ENCODE assay signal across 18 cellular contexts in the genomic region with DNA sequence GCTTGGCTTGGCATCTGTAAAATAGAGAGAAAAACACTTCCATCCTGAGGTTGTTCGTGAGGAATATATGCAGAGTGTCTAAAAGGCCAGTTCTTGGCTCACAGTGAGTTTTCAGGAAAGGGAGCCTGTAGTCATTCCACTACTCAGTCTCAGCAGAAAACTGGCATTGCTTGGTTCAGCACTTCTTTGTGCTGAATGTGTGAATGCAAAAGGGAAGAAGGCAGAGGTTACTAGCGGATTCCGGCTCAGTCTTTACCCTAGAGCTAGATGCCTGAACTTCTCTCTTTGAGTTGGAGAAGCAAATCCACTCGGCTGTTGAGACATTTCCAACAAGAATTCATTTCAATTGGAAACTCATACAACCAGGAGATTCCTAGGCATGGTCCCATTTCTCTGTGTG. TPM values are rescaled to one million over a fixed set of nuclear protein-coding genes. Genes with fewer than 3 reads are reported as not detected.
DNase-seq lines count a peak whose midpoint lies in the region; ATAC-seq, FAIRE-seq and TF ChIP-seq lines count a peak whose summit lies in the region.
"Had no signal": no experiment of that assay in that cellular context is flagged by ENCODE, and none has a peak within 500 bp of the region (broad histone marks: within the 10 kb centered on the region; RNA-seq: fewer than 3 reads in every experiment).

No MANE protein-coding gene starts in this region.

- no peaks in the 10 kb centered on the region for H3K36me3 ChIP-seq in right lobe of liver
- H3K36me3 ChIP-seq in HepG2 (replicated peaks in 1 of 2; ENCODE audit: control insufficient read depth in 1 of 2, insufficient read depth in 2 of 2, low read length in 2 of 2), result no peaks in the 10 kb centered on the region
- H3K36me3 ChIP-seq in kidney (ENCODE audit: control insufficient read depth in 1 of 2, insufficient read depth in 2 of 2, low read length in 2 of 2), result no peaks in the 10 kb centered on the region

- H3K4me3 Mint-ChIP-seq in T-cell, result no peak overlapping the region
- H3K4me3 Mint-ChIP-seq: CD4-positive, CD25-positive, alpha-beta regulatory T cell had no signal

- FAIRE-seq in HepG2 (lab: Jason Lieb, UNC) (no peak), kidney (lab: Jason Lieb, UNC) (no peak)
- FAIRE-seq: GM12878, GM18507 had no signal

- H3K36me3 Mint-ChIP-seq in T-cell, result no peaks in the 10 kb centered on the region
- H3K36me3 Mint-ChIP-seq: CD4-positive, CD25-positive, alpha-beta regulatory T cell had no signal

- no peak overlapping the region for H2AFZ ChIP-seq in HepG2 (ENCODE audit: low read length)

- no peaks in the 10 kb centered on the region for H3K79me2 ChIP-seq in HepG2 (ENCODE audit: insufficient read depth, low read length)

- in situ Hi-C loops in HepG2 (cut with HindIII; ENCODE audit: extremely low pct_ligation_motif_present, low pct_unique_long_range_greater_than_20kb), result loop anchor here (25.0 kb wide), 1 partner anchor 247 kb away; no protein-coding TSS in a partner anchor

- TF ChIP-seq POLR2A in right lobe of liver (IDR thresholded peaks at IDR 0.05), result no peak
- TF ChIP-seq POLR2A in HepG2 (IDR thresholded peaks at IDR 0.05; ENCODE audit: insufficient read depth in 1 of 2, low read depth in 2 of 2, low read length in 2 of 2), result no peak

- ATAC-seq in right lobe of liver (peak; percentile 12 to 52 (median 38)), HepG2 (no peak), T-cell (replicated peaks in 1 of 4) (no peak), GM21526 (IDR thresholded peaks at IDR 0.05; ENCODE audit: low FRiP score, unreplicated experiment) (no peak)
- ATAC-seq: Panc1 had no signal

- CTCF ChIA-PET in HepG2 (lab: Yijun Ruan, JAX; ENCODE audit: low intra/inter-chr PET ratio, low total read pairs) (no interaction called here), T-cell (lab: Charles Lee) (interaction anchor here in 1 of 2 donors (0.7 to 2.0 kb wide), 3 partner anchors 85 to 250 kb away, joined by 4 to 9 read pairs (median 6); no protein-coding TSS in a partner anchor)

- no peak overlapping the region for H3K27ac ChIP-seq in right lobe of liver
- H3K27ac ChIP-seq in HepG2 (ENCODE audit: extremely low read length, insufficient read depth, low read length), result no peak overlapping the region
- H3K27ac ChIP-seq in kidney (ENCODE audit: low read depth in 2 of 2, low read length in 2 of 2), result peak overlapping the region; percentile 20 to 45

- peaks cover 0 to 9% (median 0%) of the 10 kb centered on the region in 3 donors for H3K9me3 Mint-ChIP-seq in T-cell

- TF ChIP-seq EP300 in HepG2 (IDR thresholded peaks at IDR 0.05; ENCODE audit: low read depth in 2 of 2, low read length in 2 of 2) (no peak), HepG2 (CRISPR knock-in tag; IDR thresholded peaks at IDR 0.05; ENCODE audit: borderline replicate concordance) (no peak)

- peaks cover 0 to 3% of the 10 kb centered on the region in 2 donors for H3K27me3 Mint-ChIP-seq in T-cell

- H3K27ac Mint-ChIP-seq in T-cell, result no peak overlapping the region
- H3K27ac Mint-ChIP-seq: CD4-positive, CD25-positive, alpha-beta regulatory T cell had no signal

- no peaks in the 10 kb centered on the region for H4K20me1 ChIP-seq in HepG2 (ENCODE audit: insufficient read depth, low read length)

- H3K9me3 ChIP-seq in right lobe of liver, result no peaks in the 10 kb centered on the region
- H3K9me3 ChIP-seq in HepG2 (ENCODE audit: low read length), result peaks cover 11% of the 10 kb centered on the region
- peaks cover 2 to 6% of the 10 kb centered on the region in 2 donors for H3K9me3 ChIP-seq in kidney (ENCODE audit: control insufficient read depth in 1 of 2, low read length in 2 of 2)

- H3K9ac ChIP-seq in HepG2 (ENCODE audit: insufficient read depth, low read depth, low read length) (no peak overlapping the region), kidney (ENCODE audit: low read length in 2 of 2) (no peak overlapping the region)

- no peak overlapping the region for H3K4me2 ChIP-seq in HepG2 (ENCODE audit: low read depth, low read length)

- 43% methylated on average over 4 of the region's 4 CpGs for WGBS in right lobe of liver (ENCODE audit: insufficient coverage, low coverage, low lambda C conversion rate, missing lambda C conversion rate)
- WGBS in HepG2 (ENCODE audit: low lambda C conversion rate), result 19% methylated on average over 4 of the region's 4 CpGs

- no TSS peak for BruUV-seq in HepG2 (replicated peaks; lab: Mats Ljungman, UMichigan)

- H3K4me3 ChIP-seq in right lobe of liver (no peak overlapping the region), HepG2 (replicated peaks in 1 of 3; ENCODE audit: insufficient read depth in 1 of 3, low read depth in 2 of 3, low read length in 3 of 3) (no peak overlapping the region), kidney (ENCODE audit: low read length in 2 of 2) (no peak overlapping the region)
- H3K4me3 ChIP-seq: GM12878 had no signal

- H3K4me1 ChIP-seq in right lobe of liver (peaks cover 0 to 8% (median 0%) of the 10 kb centered on the region in 4 donors), HepG2 (ENCODE audit: insufficient read depth, low read length) (no peaks in the 10 kb centered on the region), kidney (ENCODE audit: control insufficient read depth in 1 of 2, insufficient read depth in 1 of 2, low read depth in 1 of 2, low read length in 2 of 2) (peaks cover 9 to 13% of the 10 kb centered on the region in 2 donors)

- no peak for DNase-seq in right lobe of liver
- DNase-seq in HepG2 (ENCODE audit: low spot score), result no peak
- no peak for DNase-seq in kidney
- DNase-seq in pons (ENCODE audit: low spot score), result peak; percentile 59
- DNase-seq in T-cell, result no peak
- DNase-seq in activated CD8-positive, alpha-beta memory T cell treated with anti-CD3 and anti-CD28 coated beads, Interleukin-2, amount 50 U/mL, for 48 hours, result no peak
- no peak for DNase-seq in D341Med (ENCODE audit: low spot score)
- DNase-seq: CD4-positive, CD25-positive, alpha-beta regulatory T cell; DMS79; H7; MM.1S; NCI-H1105 treated with DMSO at 0.1 percent for 48 hours; NCI-H187 treated with DMSO at 0.1 percent for 48 hours; NCI-H446 had no signal

- H3K27me3 ChIP-seq in right lobe of liver (no peaks in the 10 kb centered on the region), HepG2 (ENCODE audit: control insufficient read depth in 1 of 2, insufficient read depth in 2 of 2, low read length in 2 of 2) (no peaks in the 10 kb centered on the region; a peak in 1 of 5 replicates)

- POLR2A ChIA-PET in HepG2 (lab: Yijun Ruan, JAX), result no interaction called here
- POLR2A ChIA-PET in T-cell (lab: Charles Lee), result no interaction called here

- H3K4me1 Mint-ChIP-seq in T-cell, result peaks cover 4 to 10% (median 5%) of the 10 kb centered on the region in 3 donors

- intact Hi-C loops in right lobe of liver (cut with DNase I) (loop anchor here in 1 of 2 donors (10.0 kb wide), 1 partner anchor 94 kb away; no protein-coding TSS in a partner anchor), HepG2 (cut with micrococcal nuclease; ENCODE audit: unreplicated experiment) (no loop called here), kidney (cut with DNase I) (no loop called here)

- TF ChIP-seq CTCF in right lobe of liver (IDR thresholded peaks at IDR 0.05) (no peak), HepG2 (CRISPR knock-in tag; IDR thresholded peaks at IDR 0.05) (no peak), kidney (IDR thresholded peaks at IDR 0.05; ENCODE audit: borderline replicate concordance, extremely low read depth, insufficient read depth) (no peak)

- TF ChIP-seq RAD21 in HepG2 (CRISPR knock-in tag; IDR thresholded peaks at IDR 0.05), result no peak

TF ChIP-seq in HepG2, 621 proteins besides CTCF, POLR2A, EP300 and RAD21 (continues in another document):
- TF ChIP-seq PATZ1 (CRISPR knock-in tag; IDR thresholded peaks at IDR 0.05) (no peak), POGZ (CRISPR knock-in tag; IDR thresholded peaks at IDR 0.05) (no peak)

RNA-seq across cellular contexts. Expression of gene FRMD4B, which starts 23.1 kb away (rescaled TPM):
- total RNA-seq in right lobe of liver (10 to 100 TPM in 5 of 6 experiments, 1 to 10 TPM in 1; 9.2 to 21.0 (median 12.3) TPM), HepG2 (2016; rRNA removed; fragmentation: Illumina TruSeq; extraction: Trizol) (3.3 and 4.4 TPM in 2 replicates), kidney (50.5 TPM), T-cell (10 to 100 TPM in 3 of 5 donors, 1 to 10 TPM in 2; 5.5 to 23.1 (median 10.9) TPM)
- 0.09 and 0.40 TPM in 2 replicates for total RNA-seq in HepG2 (2016; cell fraction: cytosol; rRNA removed; fragmentation: Illumina TruSeq; extraction: Trizol; ENCODE audit: low read depth)
- 2.1 and 3.5 TPM in 2 replicates for total RNA-seq in HepG2 (2016; cell fraction: insoluble cytoplasmic fraction; rRNA removed; fragmentation: Illumina TruSeq; extraction: Trizol)
- total RNA-seq in HepG2 (2016; cell fraction: membrane; rRNA removed; fragmentation: Illumina TruSeq; extraction: Trizol), result 0.93 and 1.0 TPM in 2 replicates
- total RNA-seq in HepG2 (2016; cell fraction: nucleus; rRNA removed; fragmentation: Illumina TruSeq; extraction: Trizol), result 3.7 and 5.7 TPM in 2 replicates
- polyA plus RNA-seq in HepG2 (2011; rRNA removed) (2.4 and 3.0 TPM in 2 replicates), kidney (ENCODE audit: insufficient read depth, low read depth, low replicate concordance) (11.8 TPM)
- 2.7 and 2.9 TPM in 2 replicates for polyA plus RNA-seq in HepG2 (2011; cell fraction: cytosol; rRNA removed)
- polyA plus RNA-seq in HepG2 (2011; cell fraction: nucleus; rRNA removed), result 3.7 and 4.1 TPM in 2 replicates
- 1.4 and 1.6 TPM in 2 replicates for polyA plus RNA-seq in HepG2 (2012)
- polyA plus RNA-seq in HepG2 (2016; cell fraction: cytosol; fragmentation: Illumina TruSeq; extraction: Trizol; ENCODE audit: low read depth), result 0.03 and 0.06 TPM in 2 replicates
- 1.5 and 2.2 TPM in 2 replicates for polyA plus RNA-seq in HepG2 (2016; cell fraction: insoluble cytoplasmic fraction; fragmentation: Illumina TruSeq; extraction: Trizol; ENCODE audit: low read depth)
- polyA plus RNA-seq in HepG2 (2016; cell fraction: membrane; fragmentation: Illumina TruSeq; extraction: Trizol; ENCODE audit: low read depth), result 0.22 and 0.40 TPM in 2 replicates
- 1.4 and 2.1 TPM in 2 replicates for polyA plus RNA-seq in HepG2 (2016; cell fraction: nucleus; fragmentation: Illumina TruSeq; extraction: Trizol; ENCODE audit: insufficient read depth, low read depth)
- 4.1 and 6.9 TPM in 2 replicates for polyA minus RNA-seq in HepG2 (2011; rRNA and poly(A)+ RNA removed; ENCODE audit: low replicate concordance)
- 1.5 and 1.6 TPM in 2 replicates for polyA minus RNA-seq in HepG2 (2011; cell fraction: cytosol; rRNA and poly(A)+ RNA removed)
- 21.3 and 23.2 TPM in 2 replicates for polyA minus RNA-seq in HepG2 (2011; cell fraction: nucleus; rRNA and poly(A)+ RNA removed)

Comparison
In these comparisons a context has a peak if more than half of its experiments do, and no peak if none do; other contexts are left out.
1. ATAC-seq: peak in right lobe of liver (4 of 4); none in HepG2 (single experiment), T-cell (0 of 4) and GM21526 (single experiment).
2. H3K27ac ChIP-seq: peak in kidney (2 of 2); none in right lobe of liver (0 of 3) and HepG2 (single experiment).